Comparison of ENCODE assay signal across 8 cellular contexts in the genomic region with DNA sequence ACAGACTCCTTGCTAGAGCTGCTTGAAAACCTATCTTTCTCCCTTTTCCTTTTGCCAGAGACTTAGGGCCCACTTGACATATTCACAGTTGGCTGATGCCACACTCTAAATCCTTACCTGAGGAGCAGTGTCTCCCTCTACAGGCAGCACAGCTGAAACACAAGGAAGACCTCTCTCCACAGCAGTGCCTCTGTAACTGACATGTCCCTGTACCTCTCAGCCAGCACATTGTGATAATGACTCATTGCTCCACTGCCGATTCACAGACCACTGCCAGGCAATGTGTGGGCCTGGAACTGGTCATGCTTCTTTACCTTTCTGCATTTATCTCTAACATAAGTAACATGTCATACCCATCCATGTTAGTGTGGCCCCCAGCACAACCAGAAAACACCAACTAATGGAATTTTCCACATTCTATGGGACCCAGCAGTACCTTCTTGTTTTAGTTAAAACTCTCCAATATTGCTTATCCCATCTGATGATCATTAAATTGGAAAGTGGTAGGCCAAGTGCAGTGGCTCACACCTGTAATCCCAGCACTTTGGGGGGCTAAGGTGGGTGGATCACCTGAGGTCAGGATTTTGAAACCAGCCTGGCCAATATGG. TPM values are rescaled to one million over a fixed set of nuclear protein-coding genes. Genes with fewer than 3 reads are reported as not detected.
DNase-seq lines count a peak whose midpoint lies in the region; ATAC-seq and TF ChIP-seq lines count a peak whose summit lies in the region.

No MANE protein-coding gene starts in this region.

- no peaks in the 10 kb centered on the region for H3K36me3 ChIP-seq in SK-N-MC (ENCODE audit: insufficient read depth, low read length)

- TF ChIP-seq CTCF in AG10803 (conservative IDR thresholded peaks at IDR 0.05; ENCODE audit: low read length): peak; percentile 72
- TF ChIP-seq CTCF in brain (conservative IDR thresholded peaks at IDR 0.05): peak; percentile 50 to 69

- H3K4me3 ChIP-seq in AG10803 (ENCODE audit: low read length): no peak overlapping the region
- H3K4me3 ChIP-seq in SK-N-MC: no peak overlapping the region

- no peaks in the 10 kb centered on the region for H3K27me3 Mint-ChIP-seq in brain

- no peaks in the 10 kb centered on the region for H3K9me3 Mint-ChIP-seq in brain

- H3K4me3 Mint-ChIP-seq in brain: no peak overlapping the region

- no peaks in the 10 kb centered on the region for H3K9me3 ChIP-seq in SK-N-MC (ENCODE audit: low read depth, low read length)

- H3K27ac Mint-ChIP-seq in brain: peak overlapping the region in 1 of 5 experiments; percentile 5

- intact Hi-C loops in left colon (cut with DNase I, micrococcal nuclease): no loop called here

- H3K4me1 Mint-ChIP-seq in brain: peaks cover 6% of the 10 kb centered on the region

- no peaks in the 10 kb centered on the region for H3K36me3 Mint-ChIP-seq in brain

- DNase-seq in AG10803 (ENCODE audit: low read depth): peak; percentile 66
- DNase-seq in NCI-H1105 treated with DMSO at 0.1 percent for 48 hours (lab: John Stamatoyannopoulos, UW): peak; percentile 88
- peak; percentile 37 for DNase-seq in SK-N-MC (ENCODE audit: low read depth, low spot score)
- peak; percentile 24 to 27 for DNase-seq in left colon
- peak; percentile 73 for DNase-seq in stimulated activated CD8-positive, alpha-beta memory T cell treated with anti-CD3 and anti-CD28 coated beads, Interleukin-4, amount 100 ng/mL, for 48 hours

- no peak overlapping the region for H3K9ac ChIP-seq in SK-N-MC (ENCODE audit: insufficient read length)

- H3K27ac ChIP-seq in SK-N-MC: no peak overlapping the region

- peak; percentile 94 for ATAC-seq in GM18517 (IDR thresholded peaks at IDR 0.05; ENCODE audit: unreplicated experiment)
- ATAC-seq in HG02885 (IDR thresholded peaks at IDR 0.05; ENCODE audit: poor library complexity, unreplicated experiment): peak; percentile 97
- ATAC-seq in left colon: peak; percentile 73

RNA-seq across cellular contexts. Expression of gene GTF2A1, which starts 56.5 kb away (rescaled TPM):
- 11.5 TPM for polyA plus RNA-seq in brain (ENCODE audit: insufficient read depth, low read depth, low replicate concordance)
- 10 to 100 TPM; 23.9 to 29.5 TPM for total RNA-seq in left colon

Comparison
In these comparisons a context has a peak if more than half of its experiments do, and no peak if none do; other contexts are left out.
1. DNase-seq: peak in every context shown above with its lines; median percentile 88 in NCI-H1105 treated with DMSO at 0.1 percent for 48 hours; 73 in stimulated activated CD8-positive, alpha-beta memory T cell treated with anti-CD3 and anti-CD28 coated beads, Interleukin-4, amount 100 ng/mL, for 48 hours; 66 in AG10803; 37 in SK-N-MC; 26 in left colon.